Comparison of ENCODE assay signal across 9 cellular contexts in the genomic region with DNA sequence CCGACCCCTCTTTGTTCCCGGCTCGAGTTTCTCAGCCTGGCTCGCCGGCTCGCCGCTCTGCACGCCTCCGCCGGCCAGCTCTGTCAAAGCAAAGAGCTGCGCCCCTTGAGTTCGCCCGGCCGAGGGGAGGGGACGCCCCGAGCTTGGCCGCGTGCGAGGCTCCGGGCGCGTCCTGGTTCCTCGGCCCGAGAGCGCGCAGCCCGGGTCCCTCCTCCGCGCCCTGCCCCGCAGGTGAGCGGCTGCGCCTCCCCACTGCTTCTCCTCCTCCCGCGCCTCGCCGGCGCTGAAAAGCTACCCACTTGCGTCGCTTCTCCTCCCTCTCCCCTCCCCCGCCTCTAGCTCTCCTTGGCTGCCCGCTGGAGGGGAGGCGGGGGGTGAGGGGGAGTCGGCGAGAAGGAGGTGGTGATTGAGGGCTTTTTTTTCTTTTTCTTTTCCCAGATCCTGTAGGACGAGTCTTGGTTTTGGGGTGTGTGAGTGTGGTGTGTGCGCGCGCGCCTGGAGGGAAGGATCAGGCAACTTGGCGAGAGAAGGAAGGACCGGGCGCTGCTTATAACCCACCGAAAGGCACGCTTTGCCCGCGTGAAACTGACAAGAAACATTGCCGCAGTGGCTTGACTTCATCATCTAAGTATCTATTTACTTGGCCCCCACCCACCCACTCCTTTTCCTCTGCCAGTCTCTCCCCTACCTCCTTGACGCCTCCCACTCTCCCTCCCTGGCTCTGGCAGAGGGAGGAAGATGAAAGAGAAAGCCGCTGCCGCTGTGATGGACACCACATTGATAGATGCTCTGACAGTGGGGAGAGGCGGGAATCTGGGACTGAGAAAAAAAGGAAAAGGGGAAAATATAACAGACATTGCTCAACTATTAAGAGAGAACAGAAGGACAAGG. TPM values are rescaled to one million over a fixed set of nuclear protein-coding genes. Genes with fewer than 3 reads are reported as not detected.
DNase-seq lines count a peak whose midpoint lies in the region; ATAC-seq, FAIRE-seq and TF ChIP-seq lines count a peak whose summit lies in the region.
"Had no signal": no experiment of that assay in that cellular context is flagged by ENCODE, and none has a peak within 500 bp of the region (broad histone marks: within the 10 kb centered on the region; RNA-seq: fewer than 3 reads in every experiment).

TSS of gene LEF1 (minus strand) at position 261 of the 891 bp plus-strand sequence. CDS start 1,165 bp downstream, outside the sequence.

- H3K27me3 Mint-ChIP-seq in brain = peaks cover 67% of the 10 kb centered on the region

- H3K27ac Mint-ChIP-seq in brain = peak within 1 kb of the TSS in 4 of 5 experiments; percentile 74 to 97 (median 90)

- peaks cover 67% of the 10 kb centered on the region for H3K4me1 Mint-ChIP-seq in brain

- H3K79me2 ChIP-seq in keratinocyte (ENCODE audit: control insufficient read depth, insufficient read depth, low read length) = no peaks in the 10 kb centered on the region

- TF ChIP-seq CTCF in AG04449 (IDR thresholded peaks at IDR 0.05; ENCODE audit: insufficient read depth, low read length, missing control alignments) (no peak), brain (conservative IDR thresholded peaks at IDR 0.05) (peak in 1 of 2 experiments; percentile 19), keratinocyte (optimal IDR thresholded peaks at IDR 0.05 in 1 of 3, IDR thresholded peaks at IDR 0.05 in 1 of 3, conservative IDR thresholded peaks at IDR 0.05 in 1 of 3; ENCODE audit: extremely low read depth in 1 of 3, insufficient read depth in 2 of 3, low read length in 3 of 3) (no peak)

- peak within 1 kb of the TSS; percentile 86 to 99 (median 98) for H3K4me3 Mint-ChIP-seq in brain

- POLR2A ChIA-PET in AG04449 (lab: Yijun Ruan, JAX) = no interaction called here

- no peaks in the 10 kb centered on the region for H3K9me3 Mint-ChIP-seq in brain

- H3K27ac ChIP-seq in HUES48 (ENCODE audit: low read depth, low read length) = peak within 1 kb of the TSS; percentile 80
- H3K27ac ChIP-seq in keratinocyte (ENCODE audit: control insufficient read depth, insufficient read depth, low read length) = no peak within 1 kb of the TSS

- H3K27me3 ChIP-seq in HUES48 (ENCODE audit: control insufficient read depth, insufficient read depth, low read length) (peaks cover 100% of the 10 kb centered on the region), keratinocyte (ENCODE audit: control insufficient read depth, extremely low read depth, insufficient read depth, low read length) (peaks cover 88% of the 10 kb centered on the region)

- peak within 1 kb of the TSS; percentile 60 for H2AFZ ChIP-seq in keratinocyte (ENCODE audit: control insufficient read depth, low read length)

- dilution Hi-C loops in keratinocyte (cut with MboI; ENCODE audit: extremely low pct_ligation_motif_present, low sequenced_read_pairs) = no loop called here

- ATAC-seq in GM19351 (IDR thresholded peaks at IDR 0.05; ENCODE audit: unreplicated experiment) = peak; percentile 31

- H4K20me1 ChIP-seq in keratinocyte (ENCODE audit: control insufficient read depth, extremely low read depth, insufficient read depth, low read length) = no peaks in the 10 kb centered on the region

- DNase-seq in AG04449 (ENCODE audit: low read depth, low spot score) (no peak), T-helper 2 cell (peak; percentile 33 to 70 (median 56)), keratinocyte (ENCODE audit: low read depth, low spot score) (no peak), mucosa of gallbladder (ENCODE audit: low spot score) (no peak)
- DNase-seq in stimulated activated CD4-positive, alpha-beta T cell treated with anti-CD3 and anti-CD28 coated beads, Interleukin-2, amount 100 ng/mL, for 24 hours = peak; percentile 77 to 79

- no peak for FAIRE-seq in keratinocyte (lab: Jason Lieb, UNC)
- FAIRE-seq: GM18507 had no signal

- H3K4me3 ChIP-seq in AG04449 (ENCODE audit: low read depth, low read length) (peak within 1 kb of the TSS; percentile 55), HUES48 (ENCODE audit: low read depth, low read length) (peak within 1 kb of the TSS; percentile 62), keratinocyte (ENCODE audit: control insufficient read depth in 2 of 3, extremely low read depth in 1 of 3, insufficient read depth in 2 of 3, low read depth in 1 of 3, low read length in 3 of 3) (peak within 1 kb of the TSS; percentile 33 to 74 (median 66))

- H3K9me1 ChIP-seq in keratinocyte (ENCODE audit: control insufficient read depth, extremely low read depth, insufficient read depth, low read length) = no peaks in the 10 kb centered on the region

- no peaks in the 10 kb centered on the region for H3K9me3 ChIP-seq in HUES48 (ENCODE audit: control insufficient read depth, insufficient read depth, low read length)
- no peaks in the 10 kb centered on the region for H3K9me3 ChIP-seq in keratinocyte (ENCODE audit: control insufficient read depth, low read depth, low read length)

- peaks cover 35% of the 10 kb centered on the region for H3K4me1 ChIP-seq in HUES48 (ENCODE audit: control insufficient read depth, insufficient read depth, low read length)
- H3K4me1 ChIP-seq in keratinocyte (ENCODE audit: control insufficient read depth, extremely low read depth, insufficient read depth, low read length) = peaks cover 3% of the 10 kb centered on the region

- H3K4me2 ChIP-seq in keratinocyte (ENCODE audit: control insufficient read depth, extremely low read depth, insufficient read depth, low read depth, low read length) = peak within 1 kb of the TSS; percentile 76

- H3K9ac ChIP-seq in HUES48 (ENCODE audit: low read depth, low read length) (peak within 1 kb of the TSS; percentile 4; the same call in 1 of the 2 replicates), keratinocyte (ENCODE audit: control insufficient read depth, extremely low read depth, insufficient read depth, low read length) (no peak within 1 kb of the TSS)

- no peaks in the 10 kb centered on the region for H3K36me3 Mint-ChIP-seq in brain

- H3K36me3 ChIP-seq in HUES48 (ENCODE audit: control insufficient read depth, insufficient read depth, low read length) (no peaks in the 10 kb centered on the region), keratinocyte (ENCODE audit: control insufficient read depth in 2 of 2, extremely low read depth in 1 of 2, insufficient read depth in 2 of 2, low read length in 2 of 2) (no peaks in the 10 kb centered on the region)

- CTCF ChIA-PET in AG04449 (lab: Yijun Ruan, JAX) = no interaction called here

RNA-seq across cellular contexts. Expression of gene LEF1, which starts in this region (rescaled TPM):
- polyA plus RNA-seq in brain (ENCODE audit: insufficient read depth, low read depth, low replicate concordance) (6.8 TPM), keratinocyte (1.1 to 1.5 TPM (median 1.5 TPM) in 3 replicates)
- not detected for polyA plus RNA-seq in keratinocyte (2011; ENCODE audit: low read depth)
- 1.4 and 1.8 TPM in 2 replicates for polyA plus RNA-seq in keratinocyte (2011; cell fraction: cytosol; rRNA removed)
- 2.4 and 2.8 TPM in 2 replicates for polyA plus RNA-seq in keratinocyte (2011; cell fraction: nucleus; rRNA removed)
- 0.18 and 0.81 TPM in 2 replicates for polyA plus RNA-seq in keratinocyte (2012; ENCODE audit: low replicate concordance)
- polyA minus RNA-seq in keratinocyte = 2.2 to 3.8 TPM (median 2.3 TPM) in 3 replicates
- 1.3 TPM for polyA minus RNA-seq in keratinocyte (2011; cell fraction: cytosol; rRNA and poly(A)+ RNA removed)
- polyA minus RNA-seq in keratinocyte (2011; cell fraction: nucleus; rRNA and poly(A)+ RNA removed) = 1.8 and 3.5 TPM in 2 replicates
- total RNA-seq in mucosa of gallbladder = 5.2 TPM

Comparison
In these comparisons a context has a peak if more than half of its experiments do, and no peak if none do; other contexts are left out.
1. DNase-seq: peak in T-helper 2 cell (5 of 5) and stimulated activated CD4-positive, alpha-beta T cell treated with anti-CD3 and anti-CD28 coated beads, Interleukin-2, amount 100 ng/mL, for 24 hours (2 of 2); none in AG04449 (single experiment), keratinocyte (single experiment) and mucosa of gallbladder (single experiment).
2. Peak in every context shown above with its lines, with median percentiles within 50 percentile points of each other: H3K4me3 ChIP-seq.